Comparison of ENCODE assay signal across 21 cellular contexts in genomic region chr14:96055065-96055752, GRCh38. TPM values are rescaled to one million over a fixed set of nuclear protein-coding genes. Genes with fewer than 3 reads are reported as not detected.
A peak's percentile ranks its signal among the peaks of the same experiment; 100 is the strongest.
DNase-seq lines count a peak whose midpoint lies in the region; ATAC-seq and TF ChIP-seq lines count a peak whose summit lies in the region.
"Had no signal": no experiment of that assay in that cellular context is flagged by ENCODE, and none has a peak within 500 bp of the region (broad histone marks: within the 10 kb centered on the region; RNA-seq: fewer than 3 reads in every experiment).

No MANE protein-coding gene starts in this region.

- peak; percentile 21 for DNase-seq in BE2C
- DNase-seq in RPMI7951 (ENCODE audit: low read depth), result peak; percentile 67
- peak; percentile 61 for DNase-seq in fibroblast of villous mesenchyme (ENCODE audit: low read depth)
- no peak for DNase-seq in sigmoid colon
- no peak for DNase-seq in SW480 (ENCODE audit: low spot score)
- no peak for DNase-seq in NCI-H524 treated with DMSO at 0.1 percent for 48 hours (lab: John Stamatoyannopoulos, UW)
- DNase-seq: activated CD4-positive, CD25-positive, alpha-beta regulatory T cell; activated effector memory CD4-positive, alpha-beta T cell treated with Interleukin-2 at 50 U/mL for 16 hours; amniotic stem cell; CD8-positive, alpha-beta memory T cell; NCI-H1105; NCI-H2227 treated with DMSO at 0.1 percent for 48 hours; Right ventricle myocardium superior; T-helper 17 cell; trophoblast cell had no signal

- H3K4me3 ChIP-seq in BE2C (ENCODE audit: low read depth, low read length) (no peak overlapping the region), fibroblast of villous mesenchyme (ENCODE audit: low read depth, low read length) (no peak overlapping the region), sigmoid colon (no peak overlapping the region)
- H3K4me3 ChIP-seq: coronary artery, heart left ventricle, K562 had no signal

- peak overlapping the region in 3 of 4 donors; percentile 79 to 92 (median 85) for H3K27ac ChIP-seq in sigmoid colon
- H3K27ac ChIP-seq: HL-60 had no signal

- H3K27me3 ChIP-seq in BE2C, result no peaks in the 10 kb centered on the region
- no peaks in the 10 kb centered on the region for H3K27me3 ChIP-seq in sigmoid colon

- no peak for TF ChIP-seq EP300 in sigmoid colon (IDR thresholded peaks at IDR 0.05)

- no peak for TF ChIP-seq POLR2A in sigmoid colon (IDR thresholded peaks at IDR 0.05)

- H3K4me1 ChIP-seq in BE2C (peaks cover 32% of the 10 kb centered on the region), sigmoid colon (peaks cover 0 to 60% (median 34%) of the 10 kb centered on the region in 4 donors)

- intact Hi-C loops in sigmoid colon (cut with DNase I), result no loop called here

- H3K9me3 ChIP-seq in BE2C (no peaks in the 10 kb centered on the region), sigmoid colon (no peaks in the 10 kb centered on the region)
- H3K9me3 ChIP-seq: heart left ventricle had no signal

- ATAC-seq in GM21367 (IDR thresholded peaks at IDR 0.05; ENCODE audit: unreplicated experiment), result no peak
- no peak for ATAC-seq in HG02623 (IDR thresholded peaks at IDR 0.05; ENCODE audit: unreplicated experiment)
- ATAC-seq: heart left ventricle, K562, T-helper 17 cell had no signal

- TF ChIP-seq CTCF in BE2C (IDR thresholded peaks at IDR 0.05; ENCODE audit: low read depth, low read length) (no peak), fibroblast of villous mesenchyme (IDR thresholded peaks at IDR 0.05; ENCODE audit: insufficient read depth, low read depth, low read length) (no peak), sigmoid colon (IDR thresholded peaks at IDR 0.05) (no peak)

- 84 to 88% methylated on average over 12 of the region's 12 CpGs for WGBS in sigmoid colon, 2 donors

- H3K36me3 ChIP-seq in BE2C (peaks cover 24% of the 10 kb centered on the region), sigmoid colon (no peaks in the 10 kb centered on the region)
- H3K36me3 ChIP-seq: heart left ventricle had no signal

RNA-seq across cellular contexts. Expression of gene C14orf132, which starts 16.0 kb away (rescaled TPM):
- polyA plus RNA-seq in BE2C (2012; ENCODE audit: insufficient read depth, insufficient read length, low read depth), result 24.7 TPM
- total RNA-seq in RPMI7951 (2014; rRNA removed; shearing (Covaris generic)), result 22.6 and 24.6 TPM in 2 replicates
- total RNA-seq in fibroblast of villous mesenchyme, result 20.6 and 22.9 TPM in 2 replicates
- total RNA-seq in sigmoid colon, result 10 to 100 TPM; 10.4 to 30.4 (median 23.6) TPM
- 1 to 10 TPM; 2.4 to 4.3 (median 3.2) TPM for polyA plus RNA-seq in sigmoid colon
- total RNA-seq: K562 had no signal
- polyA plus RNA-seq: K562 had no signal

Comparison
In these comparisons a context has a peak if more than half of its experiments do, and no peak if none do; other contexts are left out.
1. DNase-seq: peak in BE2C (single experiment), RPMI7951 (single experiment) and fibroblast of villous mesenchyme (single experiment); none in sigmoid colon (single experiment), SW480 (single experiment) and NCI-H524 treated with DMSO at 0.1 percent for 48 hours (single experiment).